In genomic region chr3:46546896-46547440, GRCh38 we compare ENCODE assay signal across 19 cellular contexts. TPM values are rescaled to one million over a fixed set of nuclear protein-coding genes. Genes with fewer than 3 reads are reported as not detected.
"Had no signal": no experiment of that assay in that cellular context is flagged by ENCODE, and none has a peak within 500 bp of the region (broad histone marks: within the 10 kb centered on the region; RNA-seq: fewer than 3 reads in every experiment).

No MANE protein-coding gene starts in this region.

- ATAC-seq: esophagus mucosa; stimulated activated naive CD8-positive, alpha-beta T cell treated with anti-CD3 and anti-CD28 coated beads, Interleukin-15, amount 100 ng/mL, for 72 hours had no signal

- H3K36me3 ChIP-seq: breast epithelium, ovary had no signal

- H3K27ac ChIP-seq: breast epithelium, dorsolateral prefrontal cortex, ovary, testis had no signal

- H3K9me3 Mint-ChIP-seq: activated CD4-positive, alpha-beta memory T cell treated with anti-CD3 and anti-CD28 coated beads for 36 hours; memory B cell; stimulated activated naive CD8-positive, alpha-beta T cell treated with anti-CD3 and anti-CD28 coated beads, Interleukin-15, amount 100 ng/mL, for 72 hours had no signal

- H3K36me3 Mint-ChIP-seq: activated CD4-positive, alpha-beta memory T cell treated with anti-CD3 and anti-CD28 coated beads for 36 hours; memory B cell had no signal

- H3K4me1 Mint-ChIP-seq: nephron had no signal

- H3K27me3 Mint-ChIP-seq: stimulated activated naive CD8-positive, alpha-beta T cell treated with anti-CD3 and anti-CD28 coated beads, Interleukin-15, amount 100 ng/mL, for 72 hours had no signal

- H3K4me3 Mint-ChIP-seq: activated CD4-positive, alpha-beta memory T cell treated with anti-CD3 and anti-CD28 coated beads for 36 hours; activated naive CD8-positive, alpha-beta T cell treated with anti-CD3 and anti-CD28 coated beads, Interleukin-2, amount 10 ng/mL, durations not matched to agents 7 days and 5 days; memory B cell; nephron; stimulated activated naive CD8-positive, alpha-beta T cell treated with anti-CD3 and anti-CD28 coated beads, Interleukin-15, amount 100 ng/mL, for 72 hours had no signal

- H3K9me3 ChIP-seq: breast epithelium, ovary, testis had no signal

- DNase-seq: activated CD4-positive, alpha-beta memory T cell treated with anti-CD3 and anti-CD28 coated beads for 36 hours; activated CD4-positive, CD25-positive, alpha-beta regulatory T cell treated with anti-CD3 and anti-CD28 coated beads, Interleukin-2, amount 50 U/mL, for 72 hours; activated CD8-positive, alpha-beta memory T cell treated with anti-CD3 and anti-CD28 coated beads, Interleukin-2, amount 50 U/mL, for 48 hours; activated naive CD8-positive, alpha-beta T cell treated with anti-CD3 and anti-CD28 coated beads, Interleukin-2, amount 10 ng/mL, durations not matched to agents 7 days and 5 days; anterior cingulate cortex; dorsolateral prefrontal cortex; head of caudate nucleus; ovary; retina; stimulated activated CD4-positive, alpha-beta T cell treated with anti-CD3 and anti-CD28 coated beads, Interleukin-15, amount 100 ng/mL, for 24 hours; stimulated activated CD4-positive, alpha-beta T cell treated with anti-CD3 and anti-CD28 coated beads, Interleukin-4, amount 100 ng/mL, for 24 hours; stimulated activated naive CD8-positive, alpha-beta T cell treated with anti-CD3 and anti-CD28 coated beads, Interleukin-15, amount 100 ng/mL, for 72 hours; testis had no signal

- H3K4me3 ChIP-seq: breast epithelium, dorsolateral prefrontal cortex, ovary, testis had no signal

- H3K27me3 ChIP-seq: breast epithelium, dorsolateral prefrontal cortex, ovary, testis had no signal

- H3K27ac Mint-ChIP-seq: activated CD4-positive, alpha-beta memory T cell treated with anti-CD3 and anti-CD28 coated beads for 36 hours; activated naive CD8-positive, alpha-beta T cell treated with anti-CD3 and anti-CD28 coated beads, Interleukin-2, amount 10 ng/mL, durations not matched to agents 7 days and 5 days; memory B cell; nephron; stimulated activated naive CD8-positive, alpha-beta T cell treated with anti-CD3 and anti-CD28 coated beads, Interleukin-15, amount 100 ng/mL, for 72 hours had no signal

- H3K4me1 ChIP-seq: breast epithelium, testis had no signal

RNA-seq across cellular contexts. Expression of gene LRRC2, which starts 19.1 kb away (rescaled TPM):
- total RNA-seq: activated CD4-positive, alpha-beta memory T cell treated with anti-CD3 and anti-CD28 coated beads for 36 hours; T-helper 2 cell treated with Interferon-gamma antibody and Interleukin-4, amounts not matched to agents 100 ng/mL and 5 ng/mL, for 36 hours had no signal

RNA-seq across cellular contexts. Expression of gene RTP3, which starts 49.2 kb away (rescaled TPM):
- total RNA-seq: activated CD4-positive, alpha-beta memory T cell treated with anti-CD3 and anti-CD28 coated beads for 36 hours; activated naive CD8-positive, alpha-beta T cell treated with anti-CD3 and anti-CD28 coated beads, Interleukin-2, amount 10 ng/mL, durations not matched to agents 7 days and 5 days; breast epithelium; chondrocyte; dorsolateral prefrontal cortex; esophagus mucosa; ovary; T-helper 2 cell treated with Interferon-gamma antibody and Interleukin-4, amounts not matched to agents 100 ng/mL and 5 ng/mL, for 36 hours had no signal
